Comparison of ENCODE assay signal across 12 cellular contexts in the genomic region with DNA sequence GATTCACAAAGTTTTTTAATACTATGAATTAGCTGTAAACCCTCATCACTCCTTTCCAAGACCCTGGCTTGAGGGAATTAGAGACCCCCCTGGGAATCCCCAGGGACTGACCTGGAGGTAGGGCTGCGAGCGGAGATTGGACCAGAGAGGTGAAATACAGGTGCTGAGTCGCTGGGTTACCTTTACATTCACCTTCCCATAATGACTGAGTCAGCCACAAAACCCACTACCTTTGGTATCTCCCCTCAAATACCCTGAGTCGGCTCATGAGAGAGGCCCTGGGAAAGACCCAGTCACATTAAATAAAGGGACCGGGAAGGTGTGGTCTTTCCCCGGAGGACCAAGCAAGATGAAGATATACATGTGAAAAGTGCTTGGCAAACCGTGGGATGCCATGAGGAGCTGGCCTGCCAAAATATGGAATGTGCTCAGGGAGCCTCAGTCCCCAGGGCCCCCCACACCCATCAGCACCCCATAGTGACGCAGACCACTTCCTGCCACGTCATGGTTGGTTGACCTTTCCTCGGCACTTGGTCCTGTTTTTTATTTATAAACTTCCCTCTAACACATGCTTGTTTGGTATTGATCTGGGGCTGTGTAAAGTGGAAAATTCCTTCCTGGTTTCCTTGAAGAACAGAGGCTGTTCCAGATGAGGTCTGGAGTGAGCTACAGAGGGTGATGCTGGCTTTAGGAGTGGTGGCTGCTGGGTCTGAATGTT. TPM values are rescaled to one million over a fixed set of nuclear protein-coding genes. Genes with fewer than 3 reads are reported as not detected.
DNase-seq lines count a peak whose midpoint lies in the region; ATAC-seq and TF ChIP-seq lines count a peak whose summit lies in the region.
"Had no signal": no experiment of that assay in that cellular context is flagged by ENCODE, and none has a peak within 500 bp of the region (broad histone marks: within the 10 kb centered on the region; RNA-seq: fewer than 3 reads in every experiment).

No MANE protein-coding gene starts in this region.

- H3K36me3 Mint-ChIP-seq in activated CD4-positive, alpha-beta T cell treated with anti-CD3 and anti-CD28 coated beads, Interleukin-2, amount 10 ng/mL, durations not matched to agents 24 days and 14 days (ENCODE audit: low read depth), result no peaks in the 10 kb centered on the region
- peaks cover 3% of the 10 kb centered on the region for H3K36me3 Mint-ChIP-seq in endodermal cell (ENCODE audit: low read depth)

- 74% methylated on average over 9 of the region's 10 CpGs for WGBS in esophagus muscularis mucosa
- 76 to 91% methylated on average over 3 to 10 of the region's 10 CpGs for WGBS in endodermal cell (ENCODE audit: insufficient coverage in 1 of 2, insufficient read length in 1 of 2), 2 experiments

- intact Hi-C loops in activated CD4-positive, alpha-beta T cell treated with anti-CD3 and anti-CD28 coated beads, Interleukin-2, amount 10 ng/mL, durations not matched to agents 24 days and 14 days (cut with micrococcal nuclease), result no loop called here
- intact Hi-C loops in PC-3 (cut with micrococcal nuclease), result no loop called here
- intact Hi-C loops in esophagus muscularis mucosa (cut with DNase I), result no loop called here

- H3K36me3 ChIP-seq in PC-3 (ENCODE audit: low read depth, low read length), result no peaks in the 10 kb centered on the region
- H3K36me3 ChIP-seq in esophagus muscularis mucosa, result no peaks in the 10 kb centered on the region
- H3K36me3 ChIP-seq in endodermal cell (ENCODE audit: control insufficient read depth, insufficient read depth, low read length), result no peaks in the 10 kb centered on the region
- H3K36me3 ChIP-seq: upper lobe of right lung had no signal

- H3K27me3 ChIP-seq in PC-3 (ENCODE audit: low read length) (no peaks in the 10 kb centered on the region), esophagus muscularis mucosa (no peaks in the 10 kb centered on the region), endodermal cell (ENCODE audit: control insufficient read depth, insufficient read depth, low read length, poor library complexity, severe bottlenecking) (no peaks in the 10 kb centered on the region)
- H3K27me3 ChIP-seq: upper lobe of right lung had no signal

- H3K9ac ChIP-seq in PC-3 (ENCODE audit: low read length) (peak overlapping the region; percentile 27; the same call in 1 of the 2 replicates), endodermal cell (ENCODE audit: extremely low read depth, low read length, poor library complexity, severe bottlenecking) (no peak overlapping the region)

- H3K4me1 ChIP-seq in PC-3 (ENCODE audit: insufficient read depth, low read length) (peaks cover 19% of the 10 kb centered on the region), esophagus muscularis mucosa (peaks cover 4 to 14% (median 10%) of the 10 kb centered on the region in 4 donors), endodermal cell (ENCODE audit: control insufficient read depth, insufficient read depth, low read length) (no peaks in the 10 kb centered on the region)

- no peak for TF ChIP-seq CTCF in PC-3 (conservative IDR thresholded peaks at IDR 0.05; ENCODE audit: low read depth, low read length)
- no peak for TF ChIP-seq CTCF in esophagus muscularis mucosa (IDR thresholded peaks at IDR 0.05)
- TF ChIP-seq CTCF in endodermal cell (conservative IDR thresholded peaks at IDR 0.05), result no peak

- POLR2A ChIA-PET in PC-3 (lab: Charles Lee; ENCODE audit: unreplicated experiment), result interaction anchor here (0.5 kb wide), 1 partner anchor 96 kb away, joined by 4 read pairs; the partner anchor contains the start of gene IL1R1

- DNase-seq in activated CD4-positive, alpha-beta T cell treated with anti-CD3 and anti-CD28 coated beads, Interleukin-2, amount 10 ng/mL, durations not matched to agents 24 days and 14 days, result peak; percentile 55
- no peak for DNase-seq in activated CD4-positive, alpha-beta T cell treated with anti-CD3 and anti-CD28 coated beads, Interleukin-2, amount 50 U/mL, for 4 hours
- no peak for DNase-seq in PC-3
- DNase-seq in esophagus muscularis mucosa (ENCODE audit: extremely low spot score), result peak; percentile 80
- peak; percentile 39 for DNase-seq in stimulated activated CD4-positive, alpha-beta T cell treated with anti-CD3 and anti-CD28 coated beads, Interleukin-4, amount 100 ng/mL, for 24 hours
- DNase-seq in T-helper 1 cell, result no peak
- DNase-seq in endodermal cell, result no peak
- no peak for DNase-seq in NCI-H146 (lab: John Stamatoyannopoulos, UW)
- DNase-seq: cerebellar nuclear complex, NCI-H2029, upper lobe of right lung had no signal

- peaks cover 45% of the 10 kb centered on the region for H3K4me1 Mint-ChIP-seq in activated CD4-positive, alpha-beta T cell treated with anti-CD3 and anti-CD28 coated beads, Interleukin-2, amount 10 ng/mL, durations not matched to agents 24 days and 14 days
- peaks cover 10% of the 10 kb centered on the region for H3K4me1 Mint-ChIP-seq in endodermal cell

- no TSS peak for BruUV-seq in PC-3 (replicated peaks; lab: Mats Ljungman, UMichigan)

- no peak overlapping the region for H2AFZ ChIP-seq in PC-3 (ENCODE audit: low read length)

- ATAC-seq in PC-3, result no peak
- ATAC-seq: upper lobe of right lung had no signal

- peak overlapping the region; percentile 20 for H3K27ac Mint-ChIP-seq in activated CD4-positive, alpha-beta T cell treated with anti-CD3 and anti-CD28 coated beads, Interleukin-2, amount 10 ng/mL, durations not matched to agents 24 days and 14 days
- no peak overlapping the region for H3K27ac Mint-ChIP-seq in endodermal cell
- H3K27ac Mint-ChIP-seq: nephron had no signal

- no peaks in the 10 kb centered on the region for H3K27me3 Mint-ChIP-seq in activated CD4-positive, alpha-beta T cell treated with anti-CD3 and anti-CD28 coated beads, Interleukin-2, amount 10 ng/mL, durations not matched to agents 24 days and 14 days
- no peaks in the 10 kb centered on the region for H3K27me3 Mint-ChIP-seq in endodermal cell (ENCODE audit: insufficient read depth)

- H3K9me2 ChIP-seq in PC-3 (replicated peaks; ENCODE audit: low read length), result no peaks in the 10 kb centered on the region

- H3K27ac ChIP-seq in PC-3 (ENCODE audit: low read length), result peak overlapping the region; percentile 33
- peak overlapping the region in 1 of 4 donors; percentile 10 for H3K27ac ChIP-seq in esophagus muscularis mucosa (replicated peaks in 1 of 4)
- H3K27ac ChIP-seq in endodermal cell (ENCODE audit: low read depth, low read length), result no peak overlapping the region

- H3K4me3 Mint-ChIP-seq in activated CD4-positive, alpha-beta T cell treated with anti-CD3 and anti-CD28 coated beads, Interleukin-2, amount 10 ng/mL, durations not matched to agents 24 days and 14 days, result peak overlapping the region; percentile 20
- no peak overlapping the region for H3K4me3 Mint-ChIP-seq in endodermal cell
- H3K4me3 Mint-ChIP-seq: nephron had no signal

- no peaks in the 10 kb centered on the region for H3K9me3 ChIP-seq in PC-3 (ENCODE audit: low read length)
- no peaks in the 10 kb centered on the region for H3K9me3 ChIP-seq in esophagus muscularis mucosa
- H3K9me3 ChIP-seq in endodermal cell (ENCODE audit: control insufficient read depth, low read length), result peaks cover 38% of the 10 kb centered on the region
- H3K9me3 ChIP-seq: upper lobe of right lung had no signal

- H3K79me2 ChIP-seq in PC-3 (ENCODE audit: low read length), result no peaks in the 10 kb centered on the region

- H4K20me1 ChIP-seq in PC-3 (ENCODE audit: low read length), result no peaks in the 10 kb centered on the region

- no peak overlapping the region for H3K4me2 ChIP-seq in PC-3 (ENCODE audit: low read length)

- peaks cover 4% of the 10 kb centered on the region for H3K9me3 Mint-ChIP-seq in activated CD4-positive, alpha-beta T cell treated with anti-CD3 and anti-CD28 coated beads, Interleukin-2, amount 10 ng/mL, durations not matched to agents 24 days and 14 days
- H3K9me3 Mint-ChIP-seq in endodermal cell, result peaks cover 13% of the 10 kb centered on the region
- H3K9me3 Mint-ChIP-seq: nephron had no signal

- TF ChIP-seq EP300 in esophagus muscularis mucosa (IDR thresholded peaks at IDR 0.05), result no peak

- CTCF ChIA-PET in PC-3 (lab: Charles Lee), result no interaction called here

- no peak for TF ChIP-seq POLR2A in esophagus muscularis mucosa (IDR thresholded peaks at IDR 0.05; ENCODE audit: low read depth)

- H3K4me3 ChIP-seq in PC-3 (ENCODE audit: low read length) (no peak overlapping the region), esophagus muscularis mucosa (no peak overlapping the region), endodermal cell (ENCODE audit: low read length) (no peak overlapping the region)
- H3K4me3 ChIP-seq: upper lobe of right lung had no signal

- H3F3A ChIP-seq in PC-3 (ENCODE audit: low read length, unreplicated experiment), result no peaks in the 10 kb centered on the region

RNA-seq across cellular contexts. Expression of gene IL1RL2, which starts 51.4 kb away (rescaled TPM):
- total RNA-seq in activated CD4-positive, alpha-beta T cell treated with anti-CD3 and anti-CD28 coated beads, Interleukin-2, amount 10 ng/mL, durations not matched to agents 24 days and 14 days, result 0.09 and 0.12 TPM in 2 replicates
- total RNA-seq in PC-3 (2014; rRNA removed) (0.11 TPM in 1 of 2 replicates, not detected in the other), esophagus muscularis mucosa (under 1 TPM in 3 of 4 donors, not detected in 1; 0.19 to 0.92 (median 0.66) TPM), endodermal cell (under 1 TPM; 0.38 to 0.44 TPM)
- polyA plus RNA-seq in endodermal cell (2013, experiment 1 of 2), result not detected
- polyA plus RNA-seq in endodermal cell (2013, experiment 2 of 2), result not detected

Comparison
In these comparisons a context has a peak if more than half of its experiments do, and no peak if none do; other contexts are left out.
1. DNase-seq: peak in activated CD4-positive, alpha-beta T cell treated with anti-CD3 and anti-CD28 coated beads, Interleukin-2, amount 10 ng/mL, durations not matched to agents 24 days and 14 days (single experiment), esophagus muscularis mucosa (single experiment) and stimulated activated CD4-positive, alpha-beta T cell treated with anti-CD3 and anti-CD28 coated beads, Interleukin-4, amount 100 ng/mL, for 24 hours (single experiment); none in activated CD4-positive, alpha-beta T cell treated with anti-CD3 and anti-CD28 coated beads, Interleukin-2, amount 50 U/mL, for 4 hours (0 of 2), PC-3 (single experiment), T-helper 1 cell (0 of 5), endodermal cell (single experiment) and NCI-H146 (single experiment).